ENCODE assay signal across 8 cellular contexts in genomic region chr3:57227930-57228733, GRCh38. TPM values are rescaled to one million over a fixed set of nuclear protein-coding genes. Genes with fewer than 3 reads are reported as not detected.
DNase-seq lines count a peak whose midpoint lies in the region; ATAC-seq and TF ChIP-seq lines count a peak whose summit lies in the region.

No MANE protein-coding gene starts in this region.

- no peaks in the 10 kb centered on the region for H3K36me3 Mint-ChIP-seq in mesothelial cell of epicardium
- H3K36me3 Mint-ChIP-seq in stimulated activated effector memory CD8-positive, alpha-beta T cell treated with anti-CD3 and anti-CD28 coated beads, Interleukin-12 subunit alpha, Interleukin-12 subunit beta, amount 100 ng/mL, for 72 hours, result peaks cover 7% of the 10 kb centered on the region

- H3K4me1 Mint-ChIP-seq in mesothelial cell of epicardium, result peaks cover 25% of the 10 kb centered on the region
- peaks cover 30% of the 10 kb centered on the region for H3K4me1 Mint-ChIP-seq in stimulated activated effector memory CD8-positive, alpha-beta T cell treated with anti-CD3 and anti-CD28 coated beads, Interleukin-12 subunit alpha, Interleukin-12 subunit beta, amount 100 ng/mL, for 72 hours

- TF ChIP-seq CTCF in epithelial cell of esophagus (IDR thresholded peaks at IDR 0.05; ENCODE audit: insufficient read depth, low read depth, low read length, missing control alignments) (no peak), mesothelial cell of epicardium (IDR thresholded peaks at IDR 0.05; ENCODE audit: unreplicated experiment) (no peak)

- H3K27me3 Mint-ChIP-seq in mesothelial cell of epicardium (ENCODE audit: low read depth), result no peaks in the 10 kb centered on the region

- peak overlapping the region; percentile 92 for H3K4me3 Mint-ChIP-seq in mesothelial cell of epicardium
- H3K4me3 Mint-ChIP-seq in stimulated activated effector memory CD8-positive, alpha-beta T cell treated with anti-CD3 and anti-CD28 coated beads, Interleukin-12 subunit alpha, Interleukin-12 subunit beta, amount 100 ng/mL, for 72 hours, result peak overlapping the region; percentile 82

- H3K9me3 Mint-ChIP-seq in mesothelial cell of epicardium, result no peaks in the 10 kb centered on the region
- no peaks in the 10 kb centered on the region for H3K9me3 Mint-ChIP-seq in stimulated activated effector memory CD8-positive, alpha-beta T cell treated with anti-CD3 and anti-CD28 coated beads, Interleukin-12 subunit alpha, Interleukin-12 subunit beta, amount 100 ng/mL, for 72 hours

- peak; percentile 47 for ATAC-seq in HG02798 (IDR thresholded peaks at IDR 0.05; ENCODE audit: poor library complexity, unreplicated experiment)
- ATAC-seq in stimulated activated effector memory CD8-positive, alpha-beta T cell treated with anti-CD3 and anti-CD28 coated beads, Interleukin-12 subunit alpha, Interleukin-12 subunit beta, amount 100 ng/mL, for 72 hours, result peak; percentile 56

- peak overlapping the region; percentile 91 for H3K27ac Mint-ChIP-seq in mesothelial cell of epicardium
- peak overlapping the region; percentile 67 for H3K27ac Mint-ChIP-seq in stimulated activated effector memory CD8-positive, alpha-beta T cell treated with anti-CD3 and anti-CD28 coated beads, Interleukin-12 subunit alpha, Interleukin-12 subunit beta, amount 100 ng/mL, for 72 hours

- peak overlapping the region; percentile 82 for H3K4me3 ChIP-seq in epithelial cell of esophagus (ENCODE audit: low read length)

- DNase-seq in NCI-H2196 (lab: John Stamatoyannopoulos, UW; ENCODE audit: unreplicated experiment), result peak; percentile 34
- no peak for DNase-seq in NCI-H2196 treated with DMSO at 0.1 percent for 48 hours (lab: John Stamatoyannopoulos, UW; ENCODE audit: unreplicated experiment)
- DNase-seq in NCI-H82 treated with DMSO at 0.1 percent for 48 hours (lab: John Stamatoyannopoulos, UW; ENCODE audit: unreplicated experiment), result peak; percentile 15
- peak; percentile 27 for DNase-seq in activated T-cell treated with anti-CD3 and anti-CD28 coated beads for 48 hours (ENCODE audit: low read depth)
- DNase-seq in epithelial cell of esophagus (ENCODE audit: low read depth), result peak; percentile 44
- DNase-seq in mesothelial cell of epicardium (ENCODE audit: low spot score in 2 of 2, unreplicated experiment in 2 of 2), result peak in 1 of 2 experiments; percentile 63
- peak; percentile 15 to 67 for DNase-seq in stimulated activated effector memory CD8-positive, alpha-beta T cell treated with anti-CD3 and anti-CD28 coated beads, Interleukin-12 subunit alpha, Interleukin-12 subunit beta, amount 100 ng/mL, for 72 hours (ENCODE audit: low spot score in 2 of 2)

RNA-seq across cellular contexts. Expression of gene APPL1, which starts 0.6 kb away (rescaled TPM):
- 38.6 to 42.0 TPM (median 41.8 TPM) in 3 replicates for total RNA-seq in mesothelial cell of epicardium

RNA-seq across cellular contexts. Expression of gene HESX1, which starts 28.4 kb away (rescaled TPM):
- total RNA-seq in mesothelial cell of epicardium, result 1.5 to 2.4 TPM (median 1.7 TPM) in 3 replicates
